Comparison of ENCODE assay signal across 24 cellular contexts in genomic region chr11:112771847-112772246, GRCh38.
"Had no signal": no experiment of that assay in that cellular context is flagged by ENCODE, and none has a peak within 500 bp of the region (broad histone marks: within the 10 kb centered on the region; RNA-seq: fewer than 3 reads in every experiment).

No MANE protein-coding gene starts in this region.

- H3K36me3 ChIP-seq: breast epithelium, gastroesophageal sphincter, pancreas, prostate gland, sigmoid colon, uterus had no signal

- H3K9me3 ChIP-seq: breast epithelium, gastroesophageal sphincter, pancreas, prostate gland, sigmoid colon, uterus had no signal

- H3K4me1 ChIP-seq: breast epithelium, pancreas, prostate gland, uterus had no signal

- H3K27ac ChIP-seq: breast epithelium, gastroesophageal sphincter, pancreas, prostate gland, sigmoid colon, uterus had no signal

- ATAC-seq: activated naive CD4-positive, alpha-beta T cell treated with anti-CD3 and anti-CD28 coated beads, Interleukin-2, amount 50 U/mL, for 72 hours; activated T-cell treated with anti-CD3 and anti-CD28 coated beads, Interleukin-2, amount 50 U/mL, for 72 hours; gastroesophageal sphincter; left colon; naive thymus-derived CD4-positive, alpha-beta T cell; pancreas; stimulated activated memory B cell treated with anti-CD40 and anti-IgM and Interleukin-4, amounts not matched to agents 10 μg/mL and 1 μg/mL and 100 μg/mL, for 72 hours; stimulated activated naive CD8-positive, alpha-beta T cell treated with anti-CD3 and anti-CD28 coated beads, Interleukin-15, amount 100 ng/mL, for 72 hours had no signal

- H3K4me3 ChIP-seq: breast epithelium, gastroesophageal sphincter, pancreas, prostate gland, sigmoid colon, uterus had no signal

- DNase-seq: activated CD4-positive, alpha-beta T cell treated with anti-CD3 and anti-CD28 coated beads for 4 hours; activated CD4-positive, alpha-beta T cell treated with anti-CD3 and anti-CD28 coated beads, Interleukin-2, amount 50 U/mL, for 4 hours; activated CD4-positive, CD25-positive, alpha-beta regulatory T cell; activated naive CD4-positive, alpha-beta T cell; activated T-cell treated with anti-CD3 and anti-CD28 coated beads for 4 hours; activated T-cell treated with anti-CD3 and anti-CD28 coated beads, Interleukin-2, amount 50 U/mL, for 72 hours; central memory CD4-positive, alpha-beta T cell; hippocampal formation; left colon; midbrain; naive thymus-derived CD4-positive, alpha-beta T cell; nucleus accumbens; pancreas; sigmoid colon; small intestine; stimulated activated CD4-positive, alpha-beta T cell treated with anti-CD3 and anti-CD28 coated beads, Interleukin-4, amount 100 ng/mL, for 24 hours; stimulated activated naive CD8-positive, alpha-beta T cell treated with anti-CD3 and anti-CD28 coated beads, Interleukin-15, amount 100 ng/mL, for 72 hours; substantia nigra; uterus had no signal

- H3K27me3 ChIP-seq: breast epithelium, gastroesophageal sphincter, pancreas, sigmoid colon, uterus had no signal
